ENCODE assay signal across 25 cellular contexts in the genomic region with DNA sequence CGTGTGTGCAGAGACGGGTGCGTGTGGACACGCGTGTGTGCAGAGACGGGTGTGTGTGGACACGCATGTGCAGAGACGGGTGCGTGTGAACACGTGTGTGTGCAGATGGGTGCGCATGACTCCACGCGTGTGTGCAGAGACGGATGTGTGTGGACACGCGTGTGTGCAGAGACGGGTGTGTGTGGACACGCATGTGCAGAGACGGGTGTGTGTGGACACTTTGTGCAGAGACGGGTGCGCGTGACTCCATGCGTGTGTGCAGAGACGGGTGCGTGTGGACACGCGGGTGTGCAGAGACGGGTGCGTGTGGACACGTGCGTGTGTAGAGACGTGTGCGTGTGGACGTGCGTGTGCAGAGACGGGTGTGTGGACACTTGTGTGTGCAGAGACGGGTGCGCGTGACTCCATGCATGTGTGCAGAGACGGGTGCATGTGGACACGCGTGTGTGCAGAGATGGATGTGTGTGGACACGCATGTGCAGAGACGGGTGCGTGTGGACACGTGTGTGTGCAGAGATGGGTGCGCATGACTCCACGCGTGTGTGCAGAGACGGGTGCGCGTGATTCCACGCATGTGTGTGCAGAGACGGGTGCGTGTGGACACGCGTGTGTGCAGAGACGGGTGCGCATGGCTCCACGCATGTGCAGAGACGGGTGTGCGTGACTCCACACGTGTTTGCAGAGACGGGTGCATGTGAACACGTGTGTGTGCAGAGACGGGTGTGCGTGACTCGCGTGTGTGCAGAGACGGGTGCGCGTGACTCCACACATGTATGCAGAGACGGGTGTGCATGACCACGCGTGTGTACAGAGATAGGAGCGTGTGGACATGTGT. TPM values are rescaled to one million over a fixed set of nuclear protein-coding genes. Genes with fewer than 3 reads are reported as not detected.
DNase-seq lines count a peak whose midpoint lies in the region; ATAC-seq, FAIRE-seq and TF ChIP-seq lines count a peak whose summit lies in the region.
"Had no signal": no experiment of that assay in that cellular context is flagged by ENCODE, and none has a peak within 500 bp of the region (broad histone marks: within the 10 kb centered on the region; RNA-seq: fewer than 3 reads in every experiment).

No MANE protein-coding gene starts in this region.

- H4K20me1 ChIP-seq in GM12878 (ENCODE audit: control insufficient read depth, insufficient read depth), result no peaks in the 10 kb centered on the region

- peak overlapping the region; percentile 57 for H3K18ac ChIP-seq in neuronal stem cell (ENCODE audit: low read length)

- H3K9ac ChIP-seq in GM12878 (ENCODE audit: control insufficient read depth, insufficient read depth, low read length) (no peak overlapping the region), neuronal stem cell (ENCODE audit: low read depth, low read length, poor library complexity) (peak overlapping the region; percentile 53)

- SMC1A ChIA-PET in GM12878 (lab: Charles Lee; ENCODE audit: uncharacterized antibody, unreplicated experiment), result no interaction called here

- no peaks in the 10 kb centered on the region; the same call in 1 of the 2 replicates for H3K4me1 ChIP-seq in HEK293 (ENCODE audit: control insufficient read depth, insufficient read depth, low read length)
- no peaks in the 10 kb centered on the region for H3K4me1 ChIP-seq in GM12878 (ENCODE audit: control insufficient read depth, insufficient read depth, low read length)
- peaks cover 12 to 21% of the 10 kb centered on the region in 2 donors for H3K4me1 ChIP-seq in neuronal stem cell (ENCODE audit: control insufficient read depth in 2 of 2, insufficient read depth in 1 of 2, low read depth in 1 of 2, low read length in 2 of 2)

- no TSS peak for BruUV-seq in GM12878 (replicated peaks; lab: Mats Ljungman, UMichigan)

- H3K27ac ChIP-seq in HEK293 (ENCODE audit: extremely low read depth, low read depth, low read length) (no peak overlapping the region), GM12878 (ENCODE audit: control insufficient read depth, insufficient read depth) (no peak overlapping the region), neuronal stem cell (replicated peaks; ENCODE audit: low read length) (peak overlapping the region; percentile 35)
- H3K27ac ChIP-seq: PC-9, SJSA1 had no signal

- H3K36me3 ChIP-seq in HEK293 (ENCODE audit: control insufficient read depth in 2 of 2, insufficient read depth in 1 of 2, low read length in 2 of 2) (no peaks in the 10 kb centered on the region), GM12878 (ENCODE audit: control insufficient read depth in 2 of 2, insufficient read depth in 2 of 2, low read length in 1 of 2) (no peaks in the 10 kb centered on the region), neuronal stem cell (replicated peaks in 1 of 2; ENCODE audit: control insufficient read depth in 2 of 2, insufficient read depth in 2 of 2, low read length in 2 of 2) (no peaks in the 10 kb centered on the region)

- no peak for TF ChIP-seq POLR2A in GM12878 (IDR thresholded peaks at IDR 0.05; ENCODE audit: low read depth, low read length)

- intact Hi-C loops in GM12878 (cut with micrococcal nuclease; ENCODE audit: unreplicated experiment), result no loop called here

- ATAC-seq in GM12878 (no peak), GM18909 (IDR thresholded peaks at IDR 0.05; ENCODE audit: poor library complexity, unreplicated experiment) (no peak)

- in situ Hi-C loops in GM12878 (cut with MboI), result no loop called here

- CTCF ChIA-PET in HEK293 (lab: Yijun Ruan, JAX), result no interaction called here
- CTCF ChIA-PET in GM12878 (lab: Yijun Ruan, JAX), result no interaction called here

- H3K27me3 ChIP-seq in GM12878 (replicated peaks in 1 of 2; ENCODE audit: control insufficient read depth in 2 of 2, insufficient read depth in 2 of 2, low read length in 1 of 2), result peaks cover 0 to 2% of the 10 kb centered on the region in 2 experiments; a peak in 3 of 4 replicates
- peaks cover 0 to 39% (median 5%) of the 10 kb centered on the region in 3 experiments for H3K27me3 ChIP-seq in neuronal stem cell (ENCODE audit: control insufficient read depth in 3 of 3, insufficient read depth in 3 of 3, low read depth in 1 of 3, low read length in 3 of 3)

- TF ChIP-seq EP300 in GM12878 (IDR thresholded peaks at IDR 0.05; ENCODE audit: borderline replicate concordance in 1 of 2, control insufficient read depth in 1 of 2, low read depth in 2 of 2, low read length in 2 of 2), result no peak

- H3K4ac ChIP-seq in neuronal stem cell (ENCODE audit: low read length), result no peak overlapping the region

- H3K4me2 ChIP-seq in GM12878 (ENCODE audit: control insufficient read depth, insufficient read depth), result no peak overlapping the region
- peak overlapping the region; percentile 25 for H3K4me2 ChIP-seq in neuronal stem cell (ENCODE audit: insufficient read depth, low read length, poor library complexity, severe bottlenecking)
- H3K4me2 ChIP-seq: PC-9 had no signal

- H3K9me3 ChIP-seq in HEK293 (ENCODE audit: control insufficient read depth, insufficient read depth, low read depth, low read length) (no peaks in the 10 kb centered on the region), GM12878 (replicated peaks; ENCODE audit: control insufficient read depth, insufficient read depth, low read length) (no peaks in the 10 kb centered on the region; the same call in 2 of the 3 replicates), neuronal stem cell (replicated peaks in 1 of 2; ENCODE audit: control insufficient read depth in 2 of 2, insufficient read depth in 1 of 2, low read depth in 1 of 2, low read length in 2 of 2) (peaks cover 7 to 10% of the 10 kb centered on the region in 2 donors)

- no peak for TF ChIP-seq RAD21 in GM12878 (IDR thresholded peaks at IDR 0.05; ENCODE audit: insufficient read depth, low read depth, low read length)

- TF ChIP-seq CTCF in HEK293 (tag by site-specific recombination; IDR thresholded peaks at IDR 0.05), result no peak
- TF ChIP-seq CTCF in GM12878 (IDR thresholded peaks at IDR 0.05 in 2 of 3, conservative IDR thresholded peaks at IDR 0.05 in 1 of 3; ENCODE audit: control insufficient read depth in 2 of 3, extremely low read depth in 1 of 3, insufficient read depth in 1 of 3, low read depth in 3 of 3, low read length in 3 of 3), result no peak

- H3K79me1 ChIP-seq in neuronal stem cell (ENCODE audit: low read depth, low read length), result peaks cover 3% of the 10 kb centered on the region

- H2BK120ac ChIP-seq in neuronal stem cell (ENCODE audit: low read depth, low read length), result no peak overlapping the region

- H2BK12ac ChIP-seq in neuronal stem cell (ENCODE audit: low read length), result peak overlapping the region; percentile 94

- H2BK15ac ChIP-seq in neuronal stem cell (ENCODE audit: low read length), result peak overlapping the region; percentile 71

- RAD21 ChIA-PET in GM12878 (lab: Charles Lee; ENCODE audit: unreplicated experiment), result no interaction called here

- H3K4me3 ChIP-seq in HEK293 (ENCODE audit: low read depth, low read length), result no peak overlapping the region
- no peak overlapping the region for H3K4me3 ChIP-seq in GM12878
- peak overlapping the region in 1 of 2 donors; percentile 33 for H3K4me3 ChIP-seq in neuronal stem cell (ENCODE audit: low read length in 2 of 2)
- H3K4me3 ChIP-seq: PC-9, SJSA1 had no signal

- no peak overlapping the region for H2AFZ ChIP-seq in GM12878 (ENCODE audit: control insufficient read depth, low read depth, low read length)
- H2AFZ ChIP-seq in neuronal stem cell (ENCODE audit: low read length), result no peak overlapping the region
- H2AFZ ChIP-seq: PC-9 had no signal

- POLR2A ChIA-PET in HEK293 (lab: Yijun Ruan, JAX), result no interaction called here
- POLR2A ChIA-PET in GM12878 (lab: Charles Lee), result no interaction called here

- H2AK5ac ChIP-seq in neuronal stem cell (ENCODE audit: low read depth, low read length), result peak overlapping the region; percentile 39

- FAIRE-seq in GM12878 (lab: Jason Lieb, UNC), result no peak
- FAIRE-seq: GM19239 had no signal

- no peak overlapping the region for H2BK5ac ChIP-seq in neuronal stem cell (ENCODE audit: low read length)

- DNase-seq in GM12878 (ENCODE audit: low read depth, low spot score) (no peak), neuronal stem cell (ENCODE audit: low spot score) (no peak)
- DNase-seq in stimulated activated CD4-positive, alpha-beta T cell treated with anti-CD3 and anti-CD28 coated beads, Interleukin-12 subunit alpha, Interleukin-12 subunit beta, amount 100 ng/mL, for 4 hours, result no peak
- DNase-seq: C1 segment of cervical spinal cord, COR-L47, DMS53, KG1, MM.1S, NCI-H2029, NCI-H446 treated with DMSO at 0.1 percent for 48 hours, NCI-H526, NCI-H82, PC-9, Right ventricle myocardium superior had no signal

- H3K14ac ChIP-seq in neuronal stem cell (ENCODE audit: low read length), result peak overlapping the region; percentile 98

- H4K8ac ChIP-seq in neuronal stem cell (ENCODE audit: low read depth, low read length), result peak overlapping the region; percentile 65

- H3K79me2 ChIP-seq in GM12878 (ENCODE audit: control insufficient read depth, insufficient read depth, low read length), result no peaks in the 10 kb centered on the region

- peak overlapping the region; percentile 80 for H3K23ac ChIP-seq in neuronal stem cell (ENCODE audit: low read depth, low read length, poor library complexity)

- H4K91ac ChIP-seq in neuronal stem cell (ENCODE audit: low read depth, low read length, poor library complexity), result peak overlapping the region; percentile 53

- 92% methylated on average over 64 of the region's 76 CpGs for WGBS in GM12878 (ENCODE audit: insufficient coverage, insufficient replicate concordance, low lambda C conversion rate, missing lambda C conversion rate)
- WGBS in neuronal stem cell (ENCODE audit: extremely low coverage in 2 of 2, insufficient read length in 2 of 2, insufficient replicate concordance in 1 of 2), 2 donors, result no CpG with 5 or more reads among the region's 76 CpGs

RNA-seq across cellular contexts. Expression of gene CD7, which starts 1.6 kb away (rescaled TPM):
- not detected in 2 replicates for total RNA-seq in GM12878 (2013; cell fraction: nucleolus; rRNA removed)
- not detected in 2 replicates for total RNA-seq in GM12878 (2014; rRNA removed)
- total RNA-seq in GM12878 (2014; rRNA removed; fragmentation: Illumina TruSeq; extraction: Trizol), result not detected in 2 replicates
- 0.33 TPM in 1 of 2 replicates, not detected in the other for total RNA-seq in GM12878 (2021)
- polyA plus RNA-seq in GM12878 (2011; ENCODE audit: low read depth), result not detected
- not detected in 2 replicates for polyA plus RNA-seq in GM12878 (2011; rRNA removed)
- 0.07 and 0.18 TPM in 2 replicates for polyA plus RNA-seq in GM12878 (2011; cell fraction: cytosol; rRNA removed)
- 0.33 and 0.53 TPM in 2 replicates for polyA plus RNA-seq in GM12878 (2011; cell fraction: nucleus; rRNA removed)
- 0.14 TPM in 1 of 2 replicates, not detected in the other for polyA plus RNA-seq in GM12878 (2012)
- not detected in 2 replicates for polyA plus RNA-seq in GM12878 (2014; fragmentation: Illumina TruSeq; extraction: Trizol)
- not detected for polyA plus RNA-seq in GM12878 (2014; fragmentation: Nextera tagmentation; extraction: Ambion mirVana)
- polyA plus RNA-seq in GM12878 (2014; rRNA removed), result 0.60 TPM in 1 of 2 replicates, not detected in the other
- polyA plus RNA-seq in GM12878 (2016; fragmentation: Nextera tagmentation; extraction: Ambion mirVana), result not detected
- polyA minus RNA-seq in GM12878 (2011; rRNA and poly(A)+ RNA removed), result not detected in 2 replicates
- not detected in 2 replicates for polyA minus RNA-seq in GM12878 (2011; cell fraction: cytosol; rRNA and poly(A)+ RNA removed)
- polyA minus RNA-seq in GM12878 (2011; cell fraction: nucleus; rRNA and poly(A)+ RNA removed), result 0.19 TPM in 1 of 2 replicates, not detected in the other
- 1.5 TPM for polyA plus RNA-seq in neuronal stem cell (2013, experiment 1 of 2)
- polyA plus RNA-seq in neuronal stem cell (2013, experiment 2 of 2), result 1.5 TPM
- total RNA-seq: A673, Daoy, HT1080, RPMI7951, SJSA1 had no signal

RNA-seq across cellular contexts. Expression of gene SECTM1, which starts 14.6 kb away (rescaled TPM):
- total RNA-seq in GM12878 (2013; cell fraction: nucleolus; rRNA removed), result not detected in 2 replicates
- total RNA-seq in GM12878 (2014; rRNA removed) (not detected in 2 replicates), GM12878 (2014; rRNA removed; fragmentation: Illumina TruSeq; extraction: Trizol) (not detected in 2 replicates), GM12878 (2021) (0.08 TPM in 1 of 2 replicates, not detected in the other)
- not detected for polyA plus RNA-seq in GM12878 (2011; ENCODE audit: low read depth)
- polyA plus RNA-seq in GM12878 (2011; rRNA removed) (0.12 TPM in 1 of 2 replicates, not detected in the other), GM12878 (2014; fragmentation: Illumina TruSeq; extraction: Trizol) (0.10 TPM in 1 of 2 replicates, not detected in the other), GM12878 (2014; fragmentation: Nextera tagmentation; extraction: Ambion mirVana) (not detected), GM12878 (2014; rRNA removed) (0.11 TPM in 1 of 2 replicates, not detected in the other), GM12878 (2016; fragmentation: Nextera tagmentation; extraction: Ambion mirVana) (under 1 TPM in 1 of 2 experiments, not detected in 1; 0.13 TPM)
- 0.15 and 0.22 TPM in 2 replicates for polyA plus RNA-seq in GM12878 (2011; cell fraction: cytosol; rRNA removed)
- 0.09 and 0.21 TPM in 2 replicates for polyA plus RNA-seq in GM12878 (2011; cell fraction: nucleus; rRNA removed)
- polyA plus RNA-seq in GM12878 (2012), result 0.07 TPM in 1 of 2 replicates, not detected in the other
- 0.10 TPM in 1 of 2 replicates, not detected in the other for polyA minus RNA-seq in GM12878 (2011; rRNA and poly(A)+ RNA removed)
- not detected in 2 replicates for polyA minus RNA-seq in GM12878 (2011; cell fraction: cytosol; rRNA and poly(A)+ RNA removed)
- polyA minus RNA-seq in GM12878 (2011; cell fraction: nucleus; rRNA and poly(A)+ RNA removed), result not detected in 2 replicates
- 0.39 TPM for polyA plus RNA-seq in neuronal stem cell (2013, experiment 1 of 2)
- polyA plus RNA-seq in neuronal stem cell (2013, experiment 2 of 2), result 0.65 TPM

RNA-seq across cellular contexts. Expression of gene TEX19, which starts 40.1 kb away (rescaled TPM):
- total RNA-seq in GM12878 (2013; cell fraction: nucleolus; rRNA removed), result not detected in 2 replicates
- total RNA-seq in GM12878 (2014; rRNA removed) (0.11 TPM in 1 of 2 replicates, not detected in the other), GM12878 (2014; rRNA removed; fragmentation: Illumina TruSeq; extraction: Trizol) (0.14 and 0.22 TPM in 2 replicates), GM12878 (2021) (0.19 TPM in 1 of 2 replicates, not detected in the other)
- not detected for polyA plus RNA-seq in GM12878 (2011; ENCODE audit: low read depth)
- polyA plus RNA-seq in GM12878 (2011; rRNA removed) (0.26 and 0.27 TPM in 2 replicates), GM12878 (2014; fragmentation: Illumina TruSeq; extraction: Trizol) (0.09 TPM in 1 of 2 replicates, not detected in the other), GM12878 (2014; fragmentation: Nextera tagmentation; extraction: Ambion mirVana) (under 1 TPM in 1 of 2 experiments, not detected in 1; 0.03 TPM), GM12878 (2014; rRNA removed) (0.05 and 0.32 TPM in 2 replicates), GM12878 (2016; fragmentation: Nextera tagmentation; extraction: Ambion mirVana) (under 1 TPM in 1 of 2 experiments, not detected in 1; 0.13 TPM)
- polyA plus RNA-seq in GM12878 (2011; cell fraction: cytosol; rRNA removed), result 0.33 and 0.39 TPM in 2 replicates
- 0.18 and 0.19 TPM in 2 replicates for polyA plus RNA-seq in GM12878 (2011; cell fraction: nucleus; rRNA removed)
- 0.07 TPM in 1 of 2 replicates, not detected in the other for polyA plus RNA-seq in GM12878 (2012)
- 0.22 and 0.62 TPM in 2 replicates for polyA minus RNA-seq in GM12878 (2011; rRNA and poly(A)+ RNA removed)
- polyA minus RNA-seq in GM12878 (2011; cell fraction: cytosol; rRNA and poly(A)+ RNA removed), result not detected in 2 replicates
- not detected in 2 replicates for polyA minus RNA-seq in GM12878 (2011; cell fraction: nucleus; rRNA and poly(A)+ RNA removed)
- 0.28 TPM for polyA plus RNA-seq in neuronal stem cell (2013, experiment 1 of 2)
- 0.19 TPM for polyA plus RNA-seq in neuronal stem cell (2013, experiment 2 of 2)
- total RNA-seq: CD4-positive, alpha-beta memory T cell; Daoy; Right ventricle myocardium superior had no signal
- polyA plus RNA-seq: CD4-positive, alpha-beta memory T cell had no signal

RNA-seq across cellular contexts. Expression of gene CSNK1D, which starts 45.5 kb away (rescaled TPM):
- 85.1 and 93.8 TPM in 2 replicates for total RNA-seq in GM12878 (2013; cell fraction: nucleolus; rRNA removed)
- total RNA-seq in GM12878 (2014; rRNA removed) (17.3 and 25.0 TPM in 2 replicates), GM12878 (2014; rRNA removed; fragmentation: Illumina TruSeq; extraction: Trizol) (26.4 and 27.8 TPM in 2 replicates), GM12878 (2021) (85.5 and 94.2 TPM in 2 replicates)
- polyA plus RNA-seq in GM12878 (2011; ENCODE audit: low read depth), result 42.9 TPM
- polyA plus RNA-seq in GM12878 (2011; rRNA removed) (40.7 and 54.4 TPM in 2 replicates), GM12878 (2014; fragmentation: Illumina TruSeq; extraction: Trizol) (72.5 and 105 TPM in 2 replicates), GM12878 (2014; fragmentation: Nextera tagmentation; extraction: Ambion mirVana) (10 to 100 TPM in 1 of 2 experiments, 1 to 10 TPM in 1; 5.7 to 13.0 TPM), GM12878 (2014; rRNA removed) (74.9 and 90.3 TPM in 2 replicates), GM12878 (2016; fragmentation: Nextera tagmentation; extraction: Ambion mirVana) (10 to 100 TPM; 61.8 to 63.4 TPM)
- polyA plus RNA-seq in GM12878 (2011; cell fraction: cytosol; rRNA removed), result 58.6 and 69.9 TPM in 2 replicates
- 236 and 302 TPM in 2 replicates for polyA plus RNA-seq in GM12878 (2011; cell fraction: nucleus; rRNA removed)
- 62.0 and 78.9 TPM in 2 replicates for polyA plus RNA-seq in GM12878 (2012)
- 53.9 and 56.8 TPM in 2 replicates for polyA minus RNA-seq in GM12878 (2011; rRNA and poly(A)+ RNA removed)
- polyA minus RNA-seq in GM12878 (2011; cell fraction: cytosol; rRNA and poly(A)+ RNA removed), result 25.1 and 26.0 TPM in 2 replicates
- polyA minus RNA-seq in GM12878 (2011; cell fraction: nucleus; rRNA and poly(A)+ RNA removed), result 38.6 and 73.4 TPM in 2 replicates
- polyA plus RNA-seq in neuronal stem cell (2013, experiment 1 of 2), result 70.3 TPM
- polyA plus RNA-seq in neuronal stem cell (2013, experiment 2 of 2), result 72.1 TPM

RNA-seq across cellular contexts. Expression of gene UTS2R, which starts 52.6 kb away (rescaled TPM):
- 0.40 and 0.49 TPM in 2 replicates for total RNA-seq in GM12878 (2013; cell fraction: nucleolus; rRNA removed)
- 0.11 TPM in 1 of 2 replicates, not detected in the other for total RNA-seq in GM12878 (2014; rRNA removed)
- not detected in 2 replicates for total RNA-seq in GM12878 (2014; rRNA removed; fragmentation: Illumina TruSeq; extraction: Trizol)
- 0.36 and 1.1 TPM in 2 replicates for total RNA-seq in GM12878 (2021)
- polyA plus RNA-seq in GM12878 (2011; ENCODE audit: low read depth), result not detected
- polyA plus RNA-seq in GM12878 (2011; rRNA removed), result 0.04 TPM in 1 of 2 replicates, not detected in the other
- polyA plus RNA-seq in GM12878 (2011; cell fraction: cytosol; rRNA removed), result 0.07 TPM in 1 of 2 replicates, not detected in the other
- polyA plus RNA-seq in GM12878 (2011; cell fraction: nucleus; rRNA removed), result 0.58 and 0.82 TPM in 2 replicates
- 0.34 and 0.36 TPM in 2 replicates for polyA plus RNA-seq in GM12878 (2012)
- polyA plus RNA-seq in GM12878 (2014; fragmentation: Illumina TruSeq; extraction: Trizol), result not detected in 2 replicates
- not detected for polyA plus RNA-seq in GM12878 (2014; fragmentation: Nextera tagmentation; extraction: Ambion mirVana)
- 0.12 and 0.30 TPM in 2 replicates for polyA plus RNA-seq in GM12878 (2014; rRNA removed)
- not detected for polyA plus RNA-seq in GM12878 (2016; fragmentation: Nextera tagmentation; extraction: Ambion mirVana)
- polyA minus RNA-seq in GM12878 (2011; rRNA and poly(A)+ RNA removed), result 0.22 and 0.36 TPM in 2 replicates
- not detected in 2 replicates for polyA minus RNA-seq in GM12878 (2011; cell fraction: cytosol; rRNA and poly(A)+ RNA removed)
- polyA minus RNA-seq in GM12878 (2011; cell fraction: nucleus; rRNA and poly(A)+ RNA removed), result not detected in 2 replicates
- polyA plus RNA-seq in neuronal stem cell (2013, experiment 1 of 2), result 0.11 TPM
- 0.12 TPM for polyA plus RNA-seq in neuronal stem cell (2013, experiment 2 of 2)
- total RNA-seq: CD4-positive, alpha-beta memory T cell; Daoy; G401; H4; HT1080; PC-9; RPMI7951 had no signal
- polyA plus RNA-seq: CD4-positive, alpha-beta memory T cell had no signal
